ENCODE assay signal across 19 cellular contexts in genomic region chr16:49932943-49933342, GRCh38.
DNase-seq lines count a peak whose midpoint lies in the region; ATAC-seq and TF ChIP-seq lines count a peak whose summit lies in the region.
"Had no signal": no experiment of that assay in that cellular context is flagged by ENCODE, and none has a peak within 500 bp of the region (broad histone marks: within the 10 kb centered on the region; RNA-seq: fewer than 3 reads in every experiment).

No MANE protein-coding gene starts in this region.

- H3K4me1 Mint-ChIP-seq in nephron, result peaks cover 29% of the 10 kb centered on the region

- H3K36me3 Mint-ChIP-seq in nephron (ENCODE audit: low read depth), result no peaks in the 10 kb centered on the region

- H3K4me3 Mint-ChIP-seq in nephron, result no peak overlapping the region
- H3K4me3 Mint-ChIP-seq: dendritic cell treated with granulocyte-macrophage colony-stimulating factor and Interleukin-4, amounts not matched to agents 40 ng/mL and 50 ng/mL, for 4 days; GM23338 had no signal

- H3K27me3 Mint-ChIP-seq in nephron (ENCODE audit: low read depth), result peaks cover 15% of the 10 kb centered on the region

- peaks cover 5% of the 10 kb centered on the region for H3K9me3 Mint-ChIP-seq in nephron
- H3K9me3 Mint-ChIP-seq: dendritic cell treated with granulocyte-macrophage colony-stimulating factor and Interleukin-4, amounts not matched to agents 40 ng/mL and 50 ng/mL, for 4 days had no signal

- H3K4me1 ChIP-seq in RWPE2 (ENCODE audit: insufficient read depth, poor library complexity, severe bottlenecking) (no peaks in the 10 kb centered on the region), BE2C (no peaks in the 10 kb centered on the region)
- H3K4me1 ChIP-seq: transverse colon had no signal

- H3K27ac ChIP-seq in RWPE2 (ENCODE audit: poor library complexity, severe bottlenecking), result no peak overlapping the region
- H3K27ac ChIP-seq: transverse colon had no signal

- H3K27ac Mint-ChIP-seq in nephron, result peak overlapping the region; percentile 9 to 70 (median 54)
- H3K27ac Mint-ChIP-seq: dendritic cell treated with granulocyte-macrophage colony-stimulating factor and Interleukin-4, amounts not matched to agents 40 ng/mL and 50 ng/mL, for 4 days; GM23338 had no signal

- peak; percentile 65 for DNase-seq in EH (ENCODE audit: low read depth)
- no peak for DNase-seq in RWPE2 (ENCODE audit: low spot score)
- peak; percentile 29 for DNase-seq in fibroblast of the aortic adventitia (ENCODE audit: low read depth)
- no peak for DNase-seq in NCI-H146 treated with DMSO at 0.1 percent for 48 hours (lab: John Stamatoyannopoulos, UW; ENCODE audit: unreplicated experiment)
- no peak for DNase-seq in BE2C
- no peak for DNase-seq in NCI-H1930 (lab: John Stamatoyannopoulos, UW)
- DNase-seq: activated CD4-positive, alpha-beta T cell treated with anti-CD3 and anti-CD28 coated beads, Interleukin-2, amount 50 U/mL, for 4 hours; amniotic stem cell; DMS153; NCI-H1417 treated with DMSO at 0.1 percent for 48 hours; NCI-H526 treated with DMSO at 0.1 percent for 48 hours; stimulated activated CD4-positive, alpha-beta T cell treated with anti-CD3 and anti-CD28 coated beads, Interleukin-2, amount 100 ng/mL, for 48 hours; transverse colon had no signal

- H3K36me3 ChIP-seq in RWPE2 (ENCODE audit: low read depth) (no peaks in the 10 kb centered on the region), BE2C (no peaks in the 10 kb centered on the region)
- H3K36me3 ChIP-seq: esophagus muscularis mucosa, transverse colon had no signal

- H3K4me3 ChIP-seq in RWPE2 (ENCODE audit: severe bottlenecking), result no peak overlapping the region
- H3K4me3 ChIP-seq in fibroblast of the aortic adventitia (ENCODE audit: low read depth, low read length), result no peak overlapping the region
- no peak overlapping the region for H3K4me3 ChIP-seq in BE2C (ENCODE audit: low read depth, low read length)
- H3K4me3 ChIP-seq: esophagus muscularis mucosa, GM12878, GM23338, transverse colon had no signal

- ATAC-seq in RWPE2 (ENCODE audit: low read depth) (peak; percentile 49; the same call in 1 of the 3 replicates), GM21825 (IDR thresholded peaks at IDR 0.05; ENCODE audit: unreplicated experiment) (no peak)
- ATAC-seq: GM12878, GM23338 had no signal

- TF ChIP-seq CTCF in RWPE2 (IDR thresholded peaks at IDR 0.05; ENCODE audit: poor library complexity, severe bottlenecking) (no peak), fibroblast of the aortic adventitia (IDR thresholded peaks at IDR 0.05; ENCODE audit: insufficient read depth, low read length) (no peak), nephron (IDR thresholded peaks at IDR 0.05; ENCODE audit: unreplicated experiment in 3 of 3) (no peak), BE2C (IDR thresholded peaks at IDR 0.05; ENCODE audit: low read depth, low read length) (no peak)

- H3K9me3 ChIP-seq in RWPE2 (ENCODE audit: severe bottlenecking) (no peaks in the 10 kb centered on the region), BE2C (no peaks in the 10 kb centered on the region)
- H3K9me3 ChIP-seq: esophagus muscularis mucosa, transverse colon had no signal

- H3K27me3 ChIP-seq in RWPE2 (ENCODE audit: insufficient read depth, poor library complexity, severe bottlenecking) (no peaks in the 10 kb centered on the region), BE2C (no peaks in the 10 kb centered on the region; the same call in 1 of the 2 replicates)
- H3K27me3 ChIP-seq: esophagus muscularis mucosa had no signal

Comparison
In these comparisons a context has a peak if more than half of its experiments do, and no peak if none do; other contexts are left out.
1. DNase-seq: peak in EH (single experiment) and fibroblast of the aortic adventitia (single experiment); none in RWPE2 (single experiment), NCI-H146 treated with DMSO at 0.1 percent for 48 hours (single experiment), BE2C (single experiment) and NCI-H1930 (0 of 2).